ENCODE assay signal across 27 cellular contexts in genomic region chr1:3249846-3250501, GRCh38.
A peak's percentile ranks its signal among the peaks of the same experiment; 100 is the strongest.
DNase-seq lines count a peak whose midpoint lies in the region; ATAC-seq, FAIRE-seq and TF ChIP-seq lines count a peak whose summit lies in the region.
"Had no signal": no experiment of that assay in that cellular context is flagged by ENCODE, and none has a peak within 500 bp of the region (broad histone marks: within the 10 kb centered on the region; RNA-seq: fewer than 3 reads in every experiment).

No MANE protein-coding gene starts in this region.

- H3K27me3 ChIP-seq in H7 (ENCODE audit: control insufficient read depth, insufficient read depth, low read length): no peaks in the 10 kb centered on the region
- no peaks in the 10 kb centered on the region for H3K27me3 ChIP-seq in Peyer's patch
- H3K27me3 ChIP-seq in endodermal cell (ENCODE audit: control insufficient read depth, insufficient read depth, low read length, poor library complexity, severe bottlenecking): peaks cover 22% of the 10 kb centered on the region

- H3K27ac Mint-ChIP-seq in endodermal cell: no peak overlapping the region
- peak overlapping the region; percentile 93 for H3K27ac Mint-ChIP-seq in progenitor cell of endocrine pancreas
- H3K27ac Mint-ChIP-seq in MCF 10A (ENCODE audit: low read depth, unreplicated experiment): no peak overlapping the region
- H3K27ac Mint-ChIP-seq: activated CD8-positive, alpha-beta T cell treated with anti-CD3 and anti-CD28 coated beads for 36 hours; dendritic cell treated with granulocyte-macrophage colony-stimulating factor and Interleukin-4, amounts not matched to agents 40 ng/mL and 50 ng/mL, for 4 days had no signal

- no peaks in the 10 kb centered on the region for H3K9me3 ChIP-seq in Peyer's patch
- H3K9me3 ChIP-seq in endodermal cell (ENCODE audit: control insufficient read depth, low read length): no peaks in the 10 kb centered on the region
- H3K9me3 ChIP-seq: BLaER1, heart right ventricle, upper lobe of right lung had no signal

- intact Hi-C loops in MCF 10A (cut with micrococcal nuclease): no loop called here

- H3K36me3 ChIP-seq in H7 (replicated peaks; ENCODE audit: control insufficient read depth, insufficient read depth, low read length): no peaks in the 10 kb centered on the region
- no peaks in the 10 kb centered on the region for H3K36me3 ChIP-seq in Peyer's patch
- no peaks in the 10 kb centered on the region for H3K36me3 ChIP-seq in endodermal cell (ENCODE audit: control insufficient read depth, insufficient read depth, low read length)
- H3K36me3 ChIP-seq: BLaER1, heart right ventricle, upper lobe of right lung had no signal

- DNase-seq in H7 (peak; percentile 74), Peyer's patch (peak in 2 of 3 donors; percentile 82 to 90), endodermal cell (no peak), progenitor cell of endocrine pancreas (ENCODE audit: low spot score, unreplicated experiment) (peak; percentile 45), GM12891 (ENCODE audit: insufficient read length, low spot score) (no peak), MCF 10A (ENCODE audit: unreplicated experiment) (no peak)
- DNase-seq in effector CD4-positive, alpha-beta T cell: no peak
- DNase-seq: ACHN; activated CD8-positive, alpha-beta T cell treated with anti-CD3 and anti-CD28 coated beads for 36 hours; activated T-cell treated with anti-CD3 and anti-CD28 coated beads for 4 hours; COR-L47; EL; foreskin fibroblast; heart right ventricle; MM.1S; NCI-H146; NCI-H2171 treated with DMSO at 0.1 percent for 48 hours; NCI-H526 treated with DMSO at 0.1 percent for 48 hours; Right ventricle myocardium superior; stimulated activated CD4-positive, alpha-beta T cell treated with anti-CD3 and anti-CD28 coated beads, Interleukin-12 subunit alpha, Interleukin-12 subunit beta, amount 100 ng/mL, for 4 hours; SW 1271; upper lobe of right lung had no signal

- no TSS peak for BruUV-seq in MCF 10A (replicated peaks; lab: Mats Ljungman, UMichigan)

- 75 to 82% methylated on average over 8 to 24 of the region's 24 CpGs for WGBS in endodermal cell (ENCODE audit: insufficient coverage in 1 of 2, insufficient read length in 1 of 2), 2 experiments

- CTCF ChIA-PET in MCF 10A (lab: Yijun Ruan, JAX): interaction anchor here (0.7 kb wide), 1 partner anchor 685 kb away, joined by 5 read pairs; no protein-coding TSS in a partner anchor

- H3K4me1 ChIP-seq in Peyer's patch: peaks cover 0 to 37% (median 2%) of the 10 kb centered on the region in 4 donors
- H3K4me1 ChIP-seq in endodermal cell (ENCODE audit: control insufficient read depth, insufficient read depth, low read length): peaks cover 8% of the 10 kb centered on the region
- H3K4me1 ChIP-seq: upper lobe of right lung had no signal

- H3K27me3 Mint-ChIP-seq in endodermal cell (ENCODE audit: insufficient read depth) (peaks cover 16% of the 10 kb centered on the region), progenitor cell of endocrine pancreas (no peaks in the 10 kb centered on the region), MCF 10A (ENCODE audit: insufficient read depth, unreplicated experiment) (no peaks in the 10 kb centered on the region)

- H3K9me3 Mint-ChIP-seq in endodermal cell (no peaks in the 10 kb centered on the region), progenitor cell of endocrine pancreas (ENCODE audit: low read depth) (no peaks in the 10 kb centered on the region), MCF 10A (ENCODE audit: unreplicated experiment) (peaks cover 7% of the 10 kb centered on the region)
- H3K9me3 Mint-ChIP-seq: activated CD8-positive, alpha-beta T cell treated with anti-CD3 and anti-CD28 coated beads for 36 hours; dendritic cell treated with granulocyte-macrophage colony-stimulating factor and Interleukin-4, amounts not matched to agents 40 ng/mL and 50 ng/mL, for 4 days had no signal

- TF ChIP-seq CTCF in Peyer's patch (IDR thresholded peaks at IDR 0.05) (no peak), endodermal cell (conservative IDR thresholded peaks at IDR 0.05) (no peak), progenitor cell of endocrine pancreas (IDR thresholded peaks at IDR 0.05; ENCODE audit: unreplicated experiment) (no peak), MCF 10A (IDR thresholded peaks at IDR 0.05; ENCODE audit: unreplicated experiment) (no peak)

- FAIRE-seq in GM12891 (lab: Jason Lieb, UNC): no peak
- FAIRE-seq: H54 had no signal

- no peak for ATAC-seq in GM21576 (IDR thresholded peaks at IDR 0.05; ENCODE audit: unreplicated experiment)
- ATAC-seq: activated CD4-positive, CD25-positive, alpha-beta regulatory T cell treated with anti-CD3 and anti-CD28 coated beads, Interleukin-2, amount 50 U/mL, for 24 hours; activated CD8-positive, alpha-beta T cell treated with anti-CD3 and anti-CD28 coated beads for 36 hours; upper lobe of right lung had no signal

- H3K4me1 Mint-ChIP-seq in endodermal cell (peaks cover 36% of the 10 kb centered on the region), progenitor cell of endocrine pancreas (ENCODE audit: low read depth) (peaks cover 57% of the 10 kb centered on the region), MCF 10A (ENCODE audit: insufficient read depth, unreplicated experiment) (no peaks in the 10 kb centered on the region)

- peak overlapping the region in 3 of 4 donors; percentile 59 to 89 (median 88) for H3K27ac ChIP-seq in Peyer's patch
- H3K27ac ChIP-seq in endodermal cell (ENCODE audit: low read depth, low read length): peak overlapping the region; percentile 98
- H3K27ac ChIP-seq: BLaER1, upper lobe of right lung had no signal

- POLR2A ChIA-PET in MCF 10A (lab: Yijun Ruan, JAX): no interaction called here

- H3K4me3 ChIP-seq in H7 (ENCODE audit: insufficient read depth, low read depth, low read length) (no peak overlapping the region), Peyer's patch (no peak overlapping the region), endodermal cell (ENCODE audit: low read length) (no peak overlapping the region)
- H3K4me3 ChIP-seq: BLaER1, heart right ventricle, upper lobe of right lung had no signal

- H3K9ac ChIP-seq in endodermal cell (ENCODE audit: extremely low read depth, low read length, poor library complexity, severe bottlenecking): no peak overlapping the region
- H3K9ac ChIP-seq: BLaER1 had no signal

- TF ChIP-seq POLR2A in Peyer's patch (IDR thresholded peaks at IDR 0.05): peak in 1 of 2 donors; percentile 40
- TF ChIP-seq POLR2A in GM12891 (IDR thresholded peaks at IDR 0.05; ENCODE audit: low read depth, low read length): no peak

- H3K36me3 Mint-ChIP-seq in endodermal cell (ENCODE audit: low read depth) (no peaks in the 10 kb centered on the region), progenitor cell of endocrine pancreas (ENCODE audit: insufficient read depth) (peaks cover 7% of the 10 kb centered on the region), MCF 10A (ENCODE audit: insufficient read depth, unreplicated experiment) (no peaks in the 10 kb centered on the region)

- H3K4me3 Mint-ChIP-seq in endodermal cell (peak overlapping the region; percentile 6), progenitor cell of endocrine pancreas (ENCODE audit: low read depth) (peak overlapping the region; percentile 41), MCF 10A (ENCODE audit: unreplicated experiment) (no peak overlapping the region)
- H3K4me3 Mint-ChIP-seq: activated CD8-positive, alpha-beta T cell treated with anti-CD3 and anti-CD28 coated beads for 36 hours; dendritic cell treated with granulocyte-macrophage colony-stimulating factor and Interleukin-4, amounts not matched to agents 40 ng/mL and 50 ng/mL, for 4 days had no signal

TF ChIP-seq in GM12891, 5 proteins besides CTCF, POLR2A, EP300 and RAD21:
- no peak for TF ChIP-seq SPI1 (IDR thresholded peaks at IDR 0.05; ENCODE audit: low read depth, low read length)
- TF ChIP-seq POU2F2 (IDR thresholded peaks at IDR 0.05; ENCODE audit: low read depth, low read length): no peak
- no peak for TF ChIP-seq PAX5 (IDR thresholded peaks at IDR 0.05; ENCODE audit: insufficient read depth, low read length, severe bottlenecking)
- TF ChIP-seq POLR2AphosphoS5 (IDR thresholded peaks at IDR 0.05; ENCODE audit: low read depth, low read length): no peak
- no peak for TF ChIP-seq TAF1 (IDR thresholded peaks at IDR 0.05; ENCODE audit: low read depth, low read length)
TF ChIP-seq in GM12891: peak in this region for 0.

Comparison
In these comparisons a context has a peak if more than half of its experiments do, and no peak if none do; other contexts are left out.
1. DNase-seq: peak in H7 (single experiment), Peyer's patch (2 of 3) and progenitor cell of endocrine pancreas (single experiment); none in endodermal cell (single experiment), GM12891 (single experiment), MCF 10A (single experiment) and effector CD4-positive, alpha-beta T cell (single experiment).